1 cellular context compared by ENCODE assay signal in the genomic region with DNA sequence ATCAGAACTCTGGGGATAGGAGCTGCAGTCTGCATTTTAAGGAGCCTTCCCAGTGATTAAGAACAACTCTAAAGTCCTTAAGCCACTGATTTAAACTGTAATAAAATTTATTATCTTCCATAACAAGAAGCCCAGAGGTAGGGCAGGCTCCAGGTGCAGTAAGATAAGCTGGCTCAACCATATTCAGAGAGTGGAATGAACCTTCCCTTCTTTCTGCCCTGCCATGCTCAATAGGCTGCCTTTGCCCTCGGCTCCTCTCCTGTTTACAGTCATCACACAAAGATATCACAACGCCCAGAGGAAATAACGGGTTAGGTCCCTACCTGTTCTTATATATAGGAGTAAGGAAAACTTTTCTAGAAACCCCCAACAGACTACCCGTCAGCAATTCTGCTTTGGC.
TF ChIP-seq lines count a peak whose summit lies in the region.

No MANE protein-coding gene starts in this region.

TF ChIP-seq in GM23338, 12 proteins besides CTCF, POLR2A, EP300 and RAD21 (continued from another document):
- TF ChIP-seq, protein P1, sequence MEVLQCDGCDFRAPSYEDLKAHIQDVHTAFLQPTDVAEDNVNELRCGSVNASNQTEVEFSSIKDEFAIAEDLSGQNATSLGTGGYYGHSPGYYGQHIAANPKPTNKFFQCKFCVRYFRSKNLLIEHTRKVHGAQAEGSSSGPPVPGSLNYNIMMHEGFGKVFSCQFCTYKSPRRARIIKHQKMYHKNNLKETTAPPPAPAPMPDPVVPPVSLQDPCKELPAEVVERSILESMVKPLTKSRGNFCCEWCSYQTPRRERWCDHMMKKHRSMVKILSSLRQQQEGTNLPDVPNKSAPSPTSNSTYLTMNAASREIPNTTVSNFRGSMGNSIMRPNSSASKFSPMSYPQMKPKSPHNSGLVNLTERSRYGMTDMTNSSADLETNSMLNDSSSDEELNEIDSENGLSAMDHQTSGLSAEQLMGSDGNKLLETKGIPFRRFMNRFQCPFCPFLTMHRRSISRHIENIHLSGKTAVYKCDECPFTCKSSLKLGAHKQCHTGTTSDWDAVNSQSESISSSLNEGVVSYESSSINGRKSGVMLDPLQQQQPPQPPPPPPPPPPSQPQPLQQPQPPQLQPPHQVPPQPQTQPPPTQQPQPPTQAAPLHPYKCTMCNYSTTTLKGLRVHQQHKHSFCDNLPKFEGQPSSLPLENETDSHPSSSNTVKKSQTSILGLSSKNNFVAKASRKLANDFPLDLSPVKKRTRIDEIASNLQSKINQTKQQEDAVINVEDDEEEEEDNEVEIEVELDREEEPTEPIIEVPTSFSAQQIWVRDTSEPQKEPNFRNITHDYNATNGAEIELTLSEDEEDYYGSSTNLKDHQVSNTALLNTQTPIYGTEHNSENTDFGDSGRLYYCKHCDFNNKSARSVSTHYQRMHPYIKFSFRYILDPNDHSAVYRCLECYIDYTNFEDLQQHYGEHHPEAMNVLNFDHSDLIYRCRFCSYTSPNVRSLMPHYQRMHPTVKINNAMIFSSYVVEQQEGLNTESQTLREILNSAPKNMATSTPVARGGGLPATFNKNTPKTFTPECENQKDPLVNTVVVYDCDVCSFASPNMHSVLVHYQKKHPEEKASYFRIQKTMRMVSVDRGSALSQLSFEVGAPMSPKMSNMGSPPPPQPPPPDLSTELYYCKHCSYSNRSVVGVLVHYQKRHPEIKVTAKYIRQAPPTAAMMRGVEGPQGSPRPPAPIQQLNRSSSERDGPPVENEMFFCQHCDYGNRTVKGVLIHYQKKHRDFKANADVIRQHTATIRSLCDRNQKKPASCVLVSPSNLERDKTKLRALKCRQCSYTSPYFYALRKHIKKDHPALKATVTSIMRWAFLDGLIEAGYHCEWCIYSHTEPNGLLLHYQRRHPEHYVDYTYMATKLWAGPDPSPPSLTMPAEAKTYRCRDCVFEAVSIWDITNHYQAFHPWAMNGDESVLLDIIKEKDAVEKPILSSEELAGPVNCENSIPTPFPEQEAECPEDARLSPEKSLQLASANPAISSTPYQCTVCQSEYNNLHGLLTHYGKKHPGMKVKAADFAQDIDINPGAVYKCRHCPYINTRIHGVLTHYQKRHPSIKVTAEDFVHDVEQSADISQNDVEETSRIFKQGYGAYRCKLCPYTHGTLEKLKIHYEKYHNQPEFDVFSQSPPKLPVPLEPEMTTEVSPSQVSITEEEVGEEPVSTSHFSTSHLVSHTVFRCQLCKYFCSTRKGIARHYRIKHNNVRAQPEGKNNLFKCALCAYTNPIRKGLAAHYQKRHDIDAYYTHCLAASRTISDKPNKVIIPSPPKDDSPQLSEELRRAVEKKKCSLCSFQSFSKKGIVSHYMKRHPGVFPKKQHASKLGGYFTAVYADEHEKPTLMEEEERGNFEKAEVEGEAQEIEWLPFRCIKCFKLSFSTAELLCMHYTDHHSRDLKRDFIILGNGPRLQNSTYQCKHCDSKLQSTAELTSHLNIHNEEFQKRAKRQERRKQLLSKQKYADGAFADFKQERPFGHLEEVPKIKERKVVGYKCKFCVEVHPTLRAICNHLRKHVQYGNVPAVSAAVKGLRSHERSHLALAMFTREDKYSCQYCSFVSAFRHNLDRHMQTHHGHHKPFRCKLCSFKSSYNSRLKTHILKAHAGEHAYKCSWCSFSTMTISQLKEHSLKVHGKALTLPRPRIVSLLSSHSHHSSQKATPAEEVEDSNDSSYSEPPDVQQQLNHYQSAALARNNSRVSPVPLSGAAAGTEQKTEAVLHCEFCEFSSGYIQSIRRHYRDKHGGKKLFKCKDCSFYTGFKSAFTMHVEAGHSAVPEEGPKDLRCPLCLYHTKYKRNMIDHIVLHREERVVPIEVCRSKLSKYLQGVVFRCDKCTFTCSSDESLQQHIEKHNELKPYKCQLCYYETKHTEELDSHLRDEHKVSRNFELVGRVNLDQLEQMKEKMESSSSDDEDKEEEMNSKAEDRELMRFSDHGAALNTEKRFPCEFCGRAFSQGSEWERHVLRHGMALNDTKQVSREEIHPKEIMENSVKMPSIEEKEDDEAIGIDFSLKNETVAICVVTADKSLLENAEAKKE (CRISPR knock-in tag; IDR thresholded peaks at IDR 0.05): no peak
- TF ChIP-seq CREB1 (CRISPR knock-in tag; IDR thresholded peaks at IDR 0.05; ENCODE audit: low read depth): no peak
- TF ChIP-seq, protein P2, sequence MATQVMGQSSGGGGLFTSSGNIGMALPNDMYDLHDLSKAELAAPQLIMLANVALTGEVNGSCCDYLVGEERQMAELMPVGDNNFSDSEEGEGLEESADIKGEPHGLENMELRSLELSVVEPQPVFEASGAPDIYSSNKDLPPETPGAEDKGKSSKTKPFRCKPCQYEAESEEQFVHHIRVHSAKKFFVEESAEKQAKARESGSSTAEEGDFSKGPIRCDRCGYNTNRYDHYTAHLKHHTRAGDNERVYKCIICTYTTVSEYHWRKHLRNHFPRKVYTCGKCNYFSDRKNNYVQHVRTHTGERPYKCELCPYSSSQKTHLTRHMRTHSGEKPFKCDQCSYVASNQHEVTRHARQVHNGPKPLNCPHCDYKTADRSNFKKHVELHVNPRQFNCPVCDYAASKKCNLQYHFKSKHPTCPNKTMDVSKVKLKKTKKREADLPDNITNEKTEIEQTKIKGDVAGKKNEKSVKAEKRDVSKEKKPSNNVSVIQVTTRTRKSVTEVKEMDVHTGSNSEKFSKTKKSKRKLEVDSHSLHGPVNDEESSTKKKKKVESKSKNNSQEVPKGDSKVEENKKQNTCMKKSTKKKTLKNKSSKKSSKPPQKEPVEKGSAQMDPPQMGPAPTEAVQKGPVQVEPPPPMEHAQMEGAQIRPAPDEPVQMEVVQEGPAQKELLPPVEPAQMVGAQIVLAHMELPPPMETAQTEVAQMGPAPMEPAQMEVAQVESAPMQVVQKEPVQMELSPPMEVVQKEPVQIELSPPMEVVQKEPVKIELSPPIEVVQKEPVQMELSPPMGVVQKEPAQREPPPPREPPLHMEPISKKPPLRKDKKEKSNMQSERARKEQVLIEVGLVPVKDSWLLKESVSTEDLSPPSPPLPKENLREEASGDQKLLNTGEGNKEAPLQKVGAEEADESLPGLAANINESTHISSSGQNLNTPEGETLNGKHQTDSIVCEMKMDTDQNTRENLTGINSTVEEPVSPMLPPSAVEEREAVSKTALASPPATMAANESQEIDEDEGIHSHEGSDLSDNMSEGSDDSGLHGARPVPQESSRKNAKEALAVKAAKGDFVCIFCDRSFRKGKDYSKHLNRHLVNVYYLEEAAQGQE (IDR thresholded peaks at IDR 0.05; ENCODE audit: unreplicated experiment): no peak
- no peak for TF ChIP-seq NANOG (IDR thresholded peaks at IDR 0.05; ENCODE audit: borderline replicate concordance)
